28 cellular contexts compared by ENCODE assay signal in genomic region chr1:3018051-3018471, GRCh38. TPM values are rescaled to one million over a fixed set of nuclear protein-coding genes. Genes with fewer than 3 reads are reported as not detected.
DNase-seq lines count a peak whose midpoint lies in the region; ATAC-seq, FAIRE-seq and TF ChIP-seq lines count a peak whose summit lies in the region.
"Had no signal": no experiment of that assay in that cellular context is flagged by ENCODE, and none has a peak within 500 bp of the region (broad histone marks: within the 10 kb centered on the region; RNA-seq: fewer than 3 reads in every experiment).

No MANE protein-coding gene starts in this region.

- WGBS in sigmoid colon, 2 donors, result 93 to 95% methylated on average over 16 of the region's 16 CpGs
- 90% methylated on average over 16 of the region's 16 CpGs for WGBS in aorta, 2 donors

- H3K27ac Mint-ChIP-seq in activated T-helper 17 cell treated with anti-CD3 and anti-CD28 coated beads, Interleukin-2, amount 50 U/mL, for 72 hours, result no peak overlapping the region
- H3K27ac Mint-ChIP-seq: CD8-positive, alpha-beta memory T cell had no signal

- no peak overlapping the region for H3K4me3 ChIP-seq in right atrium auricular region
- no peak overlapping the region for H3K4me3 ChIP-seq in kidney (ENCODE audit: low read length in 2 of 2)
- H3K4me3 ChIP-seq in sigmoid colon, result no peak overlapping the region
- no peak overlapping the region for H3K4me3 ChIP-seq in aorta (ENCODE audit: low read length in 2 of 2)
- H3K4me3 ChIP-seq: SK-N-MC had no signal

- no peak overlapping the region for H3K4me3 Mint-ChIP-seq in activated T-helper 17 cell treated with anti-CD3 and anti-CD28 coated beads, Interleukin-2, amount 50 U/mL, for 72 hours
- H3K4me3 Mint-ChIP-seq: CD8-positive, alpha-beta memory T cell had no signal

- peaks cover 3% of the 10 kb centered on the region for H3K27me3 Mint-ChIP-seq in activated T-helper 17 cell treated with anti-CD3 and anti-CD28 coated beads, Interleukin-2, amount 50 U/mL, for 72 hours

- ATAC-seq in Right ventricle myocardium inferior (no peak), aorta (ENCODE audit: low FRiP score) (no peak)
- no peak for ATAC-seq in activated T-helper 17 cell treated with anti-CD3 and anti-CD28 coated beads, Interleukin-2, amount 50 U/mL, for 72 hours (replicated peaks)
- ATAC-seq: HCT116 had no signal

- H3K4me1 ChIP-seq in right atrium auricular region, result no peaks in the 10 kb centered on the region
- H3K4me1 ChIP-seq in kidney (ENCODE audit: control insufficient read depth in 1 of 2, insufficient read depth in 1 of 2, low read depth in 1 of 2, low read length in 2 of 2), result no peaks in the 10 kb centered on the region
- H3K4me1 ChIP-seq in sigmoid colon, result peaks cover 0 to 1% (median under 1%) of the 10 kb centered on the region in 4 donors
- no peaks in the 10 kb centered on the region for H3K4me1 ChIP-seq in aorta (ENCODE audit: control insufficient read depth in 1 of 2, insufficient read depth in 2 of 2, low read length in 2 of 2)

- H3K27ac ChIP-seq in right atrium auricular region (no peak overlapping the region), kidney (ENCODE audit: low read depth in 2 of 2, low read length in 2 of 2) (no peak overlapping the region), sigmoid colon (no peak overlapping the region), aorta (ENCODE audit: low read depth in 1 of 2, low read length in 2 of 2) (no peak overlapping the region)
- H3K27ac ChIP-seq: C4-2B, SK-N-MC had no signal

- intact Hi-C loops in Right ventricle myocardium inferior (cut with DNase I), result no loop called here
- intact Hi-C loops in kidney (cut with DNase I), result loop anchor here (10.0 kb wide), 1 partner anchor 407 kb away; no protein-coding TSS in a partner anchor
- intact Hi-C loops in sigmoid colon (cut with DNase I), result no loop called here
- intact Hi-C loops in aorta (cut with DNase I), result loop anchor here in 1 of 2 donors (5.0 kb wide), 1 partner anchor 39 kb away; no protein-coding TSS in a partner anchor

- no peak for TF ChIP-seq CTCF in right atrium auricular region (IDR thresholded peaks at IDR 0.05)
- TF ChIP-seq CTCF in kidney (IDR thresholded peaks at IDR 0.05; ENCODE audit: borderline replicate concordance, extremely low read depth, insufficient read depth), result no peak
- TF ChIP-seq CTCF in sigmoid colon (IDR thresholded peaks at IDR 0.05), result no peak

- no peaks in the 10 kb centered on the region for H3K36me3 Mint-ChIP-seq in activated T-helper 17 cell treated with anti-CD3 and anti-CD28 coated beads, Interleukin-2, amount 50 U/mL, for 72 hours (ENCODE audit: low read depth)
- H3K36me3 Mint-ChIP-seq: CD8-positive, alpha-beta memory T cell had no signal

- H3K9me3 ChIP-seq in right atrium auricular region (no peaks in the 10 kb centered on the region), kidney (ENCODE audit: control insufficient read depth in 1 of 2, low read length in 2 of 2) (no peaks in the 10 kb centered on the region), sigmoid colon (no peaks in the 10 kb centered on the region), aorta (ENCODE audit: control insufficient read depth, low read length) (no peaks in the 10 kb centered on the region)

- no peaks in the 10 kb centered on the region for H3K4me1 Mint-ChIP-seq in activated T-helper 17 cell treated with anti-CD3 and anti-CD28 coated beads, Interleukin-2, amount 50 U/mL, for 72 hours

- TF ChIP-seq EP300 in sigmoid colon (IDR thresholded peaks at IDR 0.05), result no peak

- H3K9me3 Mint-ChIP-seq in activated T-helper 17 cell treated with anti-CD3 and anti-CD28 coated beads, Interleukin-2, amount 50 U/mL, for 72 hours, result no peaks in the 10 kb centered on the region
- H3K9me3 Mint-ChIP-seq: CD8-positive, alpha-beta memory T cell had no signal

- H3K27me3 ChIP-seq in right atrium auricular region (peaks cover 0 to 1% of the 10 kb centered on the region in 2 donors), sigmoid colon (peaks cover 14 to 85% (median 59%) of the 10 kb centered on the region in 3 donors), aorta (ENCODE audit: control insufficient read depth in 1 of 2, insufficient read depth in 2 of 2, low read length in 1 of 2) (no peaks in the 10 kb centered on the region)

- H3K9ac ChIP-seq in kidney (ENCODE audit: low read length in 2 of 2), result no peak overlapping the region

- TF ChIP-seq POLR2A in sigmoid colon (IDR thresholded peaks at IDR 0.05), result no peak

- DNase-seq in Right ventricle myocardium inferior (ENCODE audit: missing footprints) (peak; percentile 50), right atrium auricular region (ENCODE audit: low spot score) (no peak), kidney (peak; percentile 44), sigmoid colon (peak; percentile 48), aorta (peak; percentile 39 to 71), NCI-H748 treated with DMSO at 0.1 percent for 48 hours (lab: John Stamatoyannopoulos, UW) (no peak)
- DNase-seq: Calu3; CD8-positive, alpha-beta memory T cell; EL; GF-D8; Karpas-422; MV-4-11; NCI-H1105 treated with DMSO at 0.1 percent for 48 hours; NCI-H2029 treated with DMSO at 0.1 percent for 48 hours; NCI-H226; NCI-H510A treated with DMSO at 0.1 percent for 48 hours; NCI-H82; SHP77 treated with DMSO at 0.1 percent for 48 hours had no signal

- no peaks in the 10 kb centered on the region for H3K36me3 ChIP-seq in right atrium auricular region
- no peaks in the 10 kb centered on the region for H3K36me3 ChIP-seq in kidney (ENCODE audit: control insufficient read depth in 1 of 2, insufficient read depth in 2 of 2, low read length in 2 of 2)
- H3K36me3 ChIP-seq in sigmoid colon, result no peaks in the 10 kb centered on the region
- no peaks in the 10 kb centered on the region for H3K36me3 ChIP-seq in aorta (ENCODE audit: control insufficient read depth in 1 of 2, insufficient read depth in 2 of 2, low read length in 1 of 2)

- FAIRE-seq in kidney (lab: Jason Lieb, UNC), result no peak
- FAIRE-seq: A204.1, GM19239, H1, RCC 7860 had no signal

RNA-seq across cellular contexts. Expression of gene ACTRT2, which starts 3.2 kb away (rescaled TPM):
- total RNA-seq in Right ventricle myocardium inferior, result not detected
- not detected for total RNA-seq in right atrium auricular region
- total RNA-seq in kidney, result not detected
- not detected for polyA plus RNA-seq in kidney (ENCODE audit: insufficient read depth, low read depth, low replicate concordance)
- total RNA-seq in sigmoid colon, result not detected
- not detected for polyA plus RNA-seq in sigmoid colon
- total RNA-seq in aorta, result not detected
- polyA plus RNA-seq in aorta, result not detected
- not detected for total RNA-seq in activated T-helper 17 cell treated with anti-CD3 and anti-CD28 coated beads, Interleukin-2, amount 50 U/mL, for 72 hours
- total RNA-seq: Calu3; CD8-positive, alpha-beta memory T cell; H1; M059J; OCI-LY7 had no signal
- polyA plus RNA-seq: CD8-positive, alpha-beta memory T cell; H1 had no signal

RNA-seq across cellular contexts. Expression of gene PRDM16, which starts 50.9 kb away (rescaled TPM):
- total RNA-seq in Right ventricle myocardium inferior, result 12.8 TPM
- total RNA-seq in right atrium auricular region, result 1 to 10 TPM in 1 of 2 donors, under 1 TPM in 1; 0.22 to 3.3 TPM
- 21.9 TPM for total RNA-seq in kidney
- 3.0 TPM for polyA plus RNA-seq in kidney (ENCODE audit: insufficient read depth, low read depth, low replicate concordance)
- total RNA-seq in sigmoid colon, result 1 to 10 TPM in 1 of 4 donors, under 1 TPM in 3; 0.14 to 1.1 (median 0.60) TPM
- polyA plus RNA-seq in sigmoid colon, result 1 to 10 TPM in 1 of 3 donors, under 1 TPM in 2; under 0.01 to 1.7 (median 0.46) TPM
- total RNA-seq in aorta, result 10 to 100 TPM; 61.9 to 80.7 TPM
- polyA plus RNA-seq in aorta, result 10 to 100 TPM in 1 of 2 donors, 1 to 10 TPM in 1; 5.0 to 21.1 TPM
- not detected for total RNA-seq in activated T-helper 17 cell treated with anti-CD3 and anti-CD28 coated beads, Interleukin-2, amount 50 U/mL, for 72 hours
- total RNA-seq: CD8-positive, alpha-beta memory T cell; M059J; OCI-LY7 had no signal
- polyA plus RNA-seq: CD8-positive, alpha-beta memory T cell had no signal

Comparison
In these comparisons a context has a peak if more than half of its experiments do, and no peak if none do; other contexts are left out.
1. DNase-seq: peak in Right ventricle myocardium inferior (single experiment), kidney (single experiment), sigmoid colon (single experiment) and aorta (2 of 2); none in right atrium auricular region (single experiment) and NCI-H748 treated with DMSO at 0.1 percent for 48 hours (single experiment).